In genomic region chr21:25607812-25608737, GRCh38 we compare ENCODE assay signal across 8 cellular contexts. TPM values are rescaled to one million over a fixed set of nuclear protein-coding genes. Genes with fewer than 3 reads are reported as not detected.
DNase-seq lines count a peak whose midpoint lies in the region; ATAC-seq and TF ChIP-seq lines count a peak whose summit lies in the region.

No MANE protein-coding gene starts in this region.

- H3K4me3 ChIP-seq in DOHH2 (ENCODE audit: low read length): peak overlapping the region; percentile 97
- H3K4me3 ChIP-seq in KMS-11 (IDR thresholded peaks at IDR 0.05; ENCODE audit: insufficient read depth, low read depth, low read length): no peak overlapping the region
- peak overlapping the region; percentile 89 for H3K4me3 ChIP-seq in fibroblast of villous mesenchyme (ENCODE audit: low read depth, low read length)

- H3K36me3 Mint-ChIP-seq in nephron progenitor cell (ENCODE audit: low read depth): peaks cover 20% of the 10 kb centered on the region

- peak overlapping the region; percentile 97 for H2AFZ ChIP-seq in KMS-11 (ENCODE audit: low read depth)

- H3K4me2 ChIP-seq in DOHH2 (ENCODE audit: low read length) (peak overlapping the region; percentile 71), KMS-11 (peak overlapping the region; percentile 77)

- H3F3A ChIP-seq in DOHH2 (ENCODE audit: control insufficient read depth, insufficient read depth): no peaks in the 10 kb centered on the region

- H3K9me3 Mint-ChIP-seq in nephron progenitor cell: no peaks in the 10 kb centered on the region

- H3K27ac Mint-ChIP-seq in nephron progenitor cell: no peak overlapping the region

- H3K9ac ChIP-seq in KMS-11: peak overlapping the region; percentile 85; the same call in 1 of the 2 replicates

- no peaks in the 10 kb centered on the region for H3K27me3 Mint-ChIP-seq in nephron progenitor cell (ENCODE audit: low read depth, poor library complexity)

- H3K9me2 ChIP-seq in DOHH2 (replicated peaks; ENCODE audit: control insufficient read depth, low read length): no peaks in the 10 kb centered on the region

- peaks cover 24% of the 10 kb centered on the region for H3K4me1 Mint-ChIP-seq in nephron progenitor cell

- no peak overlapping the region for H3K27ac ChIP-seq in DOHH2 (ENCODE audit: low read depth, low read length)
- peak overlapping the region; percentile 51; the same call in 1 of the 2 replicates for H3K27ac ChIP-seq in KMS-11

- H3K27me3 ChIP-seq in DOHH2 (ENCODE audit: control insufficient read depth, low read length) (no peaks in the 10 kb centered on the region), KMS-11 (ENCODE audit: insufficient read depth, low read depth) (no peaks in the 10 kb centered on the region)

- H3K36me3 ChIP-seq in DOHH2 (ENCODE audit: control insufficient read depth, low read length): peaks cover 41% of the 10 kb centered on the region
- H3K36me3 ChIP-seq in KMS-11 (ENCODE audit: insufficient read depth): no peaks in the 10 kb centered on the region

- no peaks in the 10 kb centered on the region for H3K9me3 ChIP-seq in DOHH2 (ENCODE audit: control insufficient read depth, insufficient read depth, low read length)

- TF ChIP-seq CTCF in DOHH2 (IDR thresholded peaks at IDR 0.05; ENCODE audit: low read depth, low read length, poor library complexity, severe bottlenecking) (peak; percentile 93), KMS-11 (conservative IDR thresholded peaks at IDR 0.05; ENCODE audit: low read depth, low read length) (peak; percentile 95), fibroblast of villous mesenchyme (IDR thresholded peaks at IDR 0.05; ENCODE audit: insufficient read depth, low read depth, low read length) (peak; percentile 88), nephron progenitor cell (IDR thresholded peaks at IDR 0.05) (peak; percentile 92)

- H3K4me3 Mint-ChIP-seq in nephron progenitor cell: peak overlapping the region; percentile 98

- peak; percentile 75 for DNase-seq in RPMI7951 (ENCODE audit: low read depth)
- DNase-seq in activated effector memory CD4-positive, alpha-beta T cell treated with Interleukin-2 at 50 U/mL for 16 hours: peak; percentile 66
- peak; percentile 87 for DNase-seq in fibroblast of villous mesenchyme (ENCODE audit: low read depth)
- peak; percentile 78 for DNase-seq in nephron progenitor cell
- DNase-seq in stimulated activated naive CD8-positive, alpha-beta T cell treated with anti-CD3 and anti-CD28 coated beads, Interleukin-15, Interleukin-2, amounts not matched to agents 100 U/mL and 50 U/mL, for 24 hours: peak; percentile 80

- H4K20me1 ChIP-seq in DOHH2 (ENCODE audit: control insufficient read depth, insufficient read depth, low read depth, low read length) (peaks cover 5% of the 10 kb centered on the region; the same call in 1 of the 2 replicates), KMS-11 (ENCODE audit: insufficient read depth) (no peaks in the 10 kb centered on the region)

- peaks cover 31% of the 10 kb centered on the region for H3K4me1 ChIP-seq in DOHH2 (ENCODE audit: control insufficient read depth, low read length)
- H3K4me1 ChIP-seq in KMS-11 (ENCODE audit: low read depth, poor library complexity, severe bottlenecking): peaks cover 8% of the 10 kb centered on the region

- ATAC-seq in GM21825 (IDR thresholded peaks at IDR 0.05; ENCODE audit: unreplicated experiment): peak; percentile 82
- ATAC-seq in stimulated activated naive CD8-positive, alpha-beta T cell treated with anti-CD3 and anti-CD28 coated beads, Interleukin-15, Interleukin-2, amounts not matched to agents 100 U/mL and 50 U/mL, for 24 hours: peak; percentile 81

- peaks cover 39% of the 10 kb centered on the region for H3K79me2 ChIP-seq in DOHH2 (ENCODE audit: control insufficient read depth, low read length)
- H3K79me2 ChIP-seq in KMS-11 (ENCODE audit: insufficient read depth, low read depth): peaks cover 14% of the 10 kb centered on the region

RNA-seq across cellular contexts. Expression of gene MRPL39, which starts 0.8 kb away (rescaled TPM):
- 68.1 and 80.5 TPM in 2 replicates for total RNA-seq in RPMI7951 (2014; rRNA removed; shearing (Covaris generic))
- 34.5 and 39.3 TPM in 2 replicates for total RNA-seq in fibroblast of villous mesenchyme

RNA-seq across cellular contexts. Expression of gene JAM2, which starts 31.0 kb away (rescaled TPM):
- total RNA-seq in RPMI7951 (2014; rRNA removed; shearing (Covaris generic)): 1.5 and 1.9 TPM in 2 replicates
- total RNA-seq in fibroblast of villous mesenchyme: under 0.01 and 1.7 TPM in 2 replicates
